Comparison of ENCODE assay signal across 1 cellular context in the genomic region with DNA sequence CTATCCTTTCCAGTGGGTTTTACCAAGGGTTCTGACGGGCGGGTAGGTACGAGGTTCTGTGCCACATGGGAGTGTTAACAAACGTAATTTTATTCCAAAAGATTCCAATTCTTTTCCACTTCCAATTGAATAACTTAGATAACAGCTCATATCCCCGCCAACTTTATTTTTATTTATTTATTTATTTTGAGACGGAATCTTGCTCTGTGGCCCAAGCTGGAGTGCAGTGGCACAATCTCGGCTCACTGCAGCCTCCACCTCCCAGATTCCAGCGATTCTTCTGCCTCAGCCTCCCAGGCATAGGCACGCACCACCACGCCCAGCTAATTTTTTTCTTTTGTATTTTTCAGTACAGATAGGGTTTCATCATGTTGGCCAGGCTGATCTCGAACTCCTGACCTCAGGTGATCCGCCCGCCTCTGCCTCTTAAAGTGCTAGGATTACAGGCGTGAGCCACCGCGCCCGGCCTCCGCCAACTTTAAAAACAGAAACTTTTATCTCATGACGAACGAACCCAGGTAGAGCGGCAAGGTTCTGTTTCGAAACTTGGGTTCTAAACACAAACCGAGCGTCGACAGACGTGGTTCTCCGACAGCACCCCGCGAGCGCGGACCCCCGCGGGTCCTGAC.
A peak's percentile ranks its signal among the peaks of the same experiment; 100 is the strongest.
TF ChIP-seq lines count a peak whose summit lies in the region.

No MANE protein-coding gene starts in this region.

TF ChIP-seq in HEK293, 187 proteins besides CTCF, POLR2A, EP300 and RAD21 (continued from another document):
- TF ChIP-seq, protein P1, sequence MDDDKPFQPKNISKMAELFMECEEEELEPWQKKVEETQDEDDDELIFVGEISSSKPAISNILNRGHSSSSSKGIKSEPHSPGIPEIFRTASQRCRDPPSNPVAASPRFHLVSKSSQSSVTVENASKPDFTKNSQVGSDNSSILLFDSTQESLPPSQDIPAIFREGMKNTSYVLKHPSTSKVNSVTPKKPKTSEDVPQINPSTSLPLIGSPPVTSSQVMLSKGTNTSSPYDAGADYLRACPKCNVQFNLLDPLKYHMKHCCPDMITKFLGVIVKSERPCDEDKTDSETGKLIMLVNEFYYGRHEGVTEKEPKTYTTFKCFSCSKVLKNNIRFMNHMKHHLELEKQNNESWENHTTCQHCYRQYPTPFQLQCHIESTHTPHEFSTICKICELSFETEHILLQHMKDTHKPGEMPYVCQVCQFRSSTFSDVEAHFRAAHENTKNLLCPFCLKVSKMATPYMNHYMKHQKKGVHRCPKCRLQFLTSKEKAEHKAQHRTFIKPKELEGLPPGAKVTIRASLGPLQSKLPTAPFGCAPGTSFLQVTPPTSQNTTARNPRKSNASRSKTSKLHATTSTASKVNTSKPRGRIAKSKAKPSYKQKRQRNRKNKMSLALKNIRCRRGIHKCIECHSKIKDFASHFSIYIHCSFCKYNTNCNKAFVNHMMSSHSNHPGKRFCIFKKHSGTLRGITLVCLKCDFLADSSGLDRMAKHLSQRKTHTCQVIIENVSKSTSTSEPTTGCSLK (tag by site-specific recombination; IDR thresholded peaks at IDR 0.05), result no peak
- peak; percentile 21; the same call in 1 of the 2 replicates for TF ChIP-seq KLF8 (tag by site-specific recombination; IDR thresholded peaks at IDR 0.05)
- no peak for TF ChIP-seq ZNF629 (tag by site-specific recombination; IDR thresholded peaks at IDR 0.05)
- TF ChIP-seq, protein P2, sequence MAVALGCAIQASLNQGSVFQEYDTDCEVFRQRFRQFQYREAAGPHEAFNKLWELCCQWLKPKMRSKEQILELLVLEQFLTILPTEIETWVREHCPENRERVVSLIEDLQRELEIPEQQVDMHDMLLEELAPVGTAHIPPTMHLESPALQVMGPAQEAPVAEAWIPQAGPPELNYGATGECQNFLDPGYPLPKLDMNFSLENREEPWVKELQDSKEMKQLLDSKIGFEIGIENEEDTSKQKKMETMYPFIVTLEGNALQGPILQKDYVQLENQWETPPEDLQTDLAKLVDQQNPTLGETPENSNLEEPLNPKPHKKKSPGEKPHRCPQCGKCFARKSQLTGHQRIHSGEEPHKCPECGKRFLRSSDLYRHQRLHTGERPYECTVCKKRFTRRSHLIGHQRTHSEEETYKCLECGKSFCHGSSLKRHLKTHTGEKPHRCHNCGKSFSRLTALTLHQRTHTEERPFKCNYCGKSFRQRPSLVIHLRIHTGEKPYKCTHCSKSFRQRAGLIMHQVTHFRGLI (tag by site-specific recombination; IDR thresholded peaks at IDR 0.05), result no peak
- no peak for TF ChIP-seq BCL11A (tag by site-specific recombination; IDR thresholded peaks at IDR 0.05; ENCODE audit: low read depth)
- 0 out of 2 replicates have a peak, but pooled peaks have one; percentile 44 for TF ChIP-seq ZNF391 (tag by site-specific recombination; IDR thresholded peaks at IDR 0.05; ENCODE audit: borderline replicate concordance, low read depth)
- TF ChIP-seq, protein P3, sequence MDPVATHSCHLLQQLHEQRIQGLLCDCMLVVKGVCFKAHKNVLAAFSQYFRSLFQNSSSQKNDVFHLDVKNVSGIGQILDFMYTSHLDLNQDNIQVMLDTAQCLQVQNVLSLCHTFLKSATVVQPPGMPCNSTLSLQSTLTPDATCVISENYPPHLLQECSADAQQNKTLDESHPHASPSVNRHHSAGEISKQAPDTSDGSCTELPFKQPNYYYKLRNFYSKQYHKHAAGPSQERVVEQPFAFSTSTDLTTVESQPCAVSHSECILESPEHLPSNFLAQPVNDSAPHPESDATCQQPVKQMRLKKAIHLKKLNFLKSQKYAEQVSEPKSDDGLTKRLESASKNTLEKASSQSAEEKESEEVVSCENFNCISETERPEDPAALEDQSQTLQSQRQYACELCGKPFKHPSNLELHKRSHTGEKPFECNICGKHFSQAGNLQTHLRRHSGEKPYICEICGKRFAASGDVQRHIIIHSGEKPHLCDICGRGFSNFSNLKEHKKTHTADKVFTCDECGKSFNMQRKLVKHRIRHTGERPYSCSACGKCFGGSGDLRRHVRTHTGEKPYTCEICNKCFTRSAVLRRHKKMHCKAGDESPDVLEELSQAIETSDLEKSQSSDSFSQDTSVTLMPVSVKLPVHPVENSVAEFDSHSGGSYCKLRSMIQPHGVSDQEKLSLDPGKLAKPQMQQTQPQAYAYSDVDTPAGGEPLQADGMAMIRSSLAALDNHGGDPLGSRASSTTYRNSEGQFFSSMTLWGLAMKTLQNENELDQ (tag by site-specific recombination; IDR thresholded peaks at IDR 0.05; ENCODE audit: low read depth), result no peak
- no peak for TF ChIP-seq ZNF624 (tag by site-specific recombination; IDR thresholded peaks at IDR 0.05)
- TF ChIP-seq, protein P4, sequence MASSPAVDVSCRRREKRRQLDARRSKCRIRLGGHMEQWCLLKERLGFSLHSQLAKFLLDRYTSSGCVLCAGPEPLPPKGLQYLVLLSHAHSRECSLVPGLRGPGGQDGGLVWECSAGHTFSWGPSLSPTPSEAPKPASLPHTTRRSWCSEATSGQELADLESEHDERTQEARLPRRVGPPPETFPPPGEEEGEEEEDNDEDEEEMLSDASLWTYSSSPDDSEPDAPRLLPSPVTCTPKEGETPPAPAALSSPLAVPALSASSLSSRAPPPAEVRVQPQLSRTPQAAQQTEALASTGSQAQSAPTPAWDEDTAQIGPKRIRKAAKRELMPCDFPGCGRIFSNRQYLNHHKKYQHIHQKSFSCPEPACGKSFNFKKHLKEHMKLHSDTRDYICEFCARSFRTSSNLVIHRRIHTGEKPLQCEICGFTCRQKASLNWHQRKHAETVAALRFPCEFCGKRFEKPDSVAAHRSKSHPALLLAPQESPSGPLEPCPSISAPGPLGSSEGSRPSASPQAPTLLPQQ (tag by site-specific recombination; IDR thresholded peaks at IDR 0.05), result peak; percentile 13; the same call in 1 of the 2 replicates
- TF ChIP-seq ZNF623 (tag by site-specific recombination; IDR thresholded peaks at IDR 0.05), result no peak
- TF ChIP-seq ZNF510 (tag by site-specific recombination; IDR thresholded peaks at IDR 0.05; ENCODE audit: insufficient replicate concordance), result no peak
- TF ChIP-seq ZNF658 (tag by site-specific recombination; IDR thresholded peaks at IDR 0.05), result no peak
- TF ChIP-seq ZNF654 (tag by site-specific recombination; IDR thresholded peaks at IDR 0.05; ENCODE audit: low read depth), result no peak
- peak; percentile 58; the same call in 1 of the 2 replicates for TF ChIP-seq KLF9 (tag by site-specific recombination; IDR thresholded peaks at IDR 0.05; ENCODE audit: low read depth)
- TF ChIP-seq REPIN1 (tag by site-specific recombination; IDR thresholded peaks at IDR 0.05; ENCODE audit: low read depth), result no peak
- TF ChIP-seq ZNF600 (tag by site-specific recombination; IDR thresholded peaks at IDR 0.05), result no peak
- TF ChIP-seq ZNF621 (tag by site-specific recombination; IDR thresholded peaks at IDR 0.05), result no peak
- no peak for TF ChIP-seq ZNF175 (tag by site-specific recombination; IDR thresholded peaks at IDR 0.05)
- 0 out of 2 replicates have a peak, but pooled peaks have one; percentile 17 for TF ChIP-seq ZXDB (tag by site-specific recombination; IDR thresholded peaks at IDR 0.05)
- no peak for TF ChIP-seq SP2 (tag by site-specific recombination; IDR thresholded peaks at IDR 0.05)
- no peak for TF ChIP-seq ZFP37 (tag by site-specific recombination; IDR thresholded peaks at IDR 0.05)
- TF ChIP-seq GLIS1 (tag by site-specific recombination; IDR thresholded peaks at IDR 0.05), result no peak
- TF ChIP-seq ZBTB21 (tag by site-specific recombination; IDR thresholded peaks at IDR 0.05), result no peak
- TF ChIP-seq SALL2 (tag by site-specific recombination; IDR thresholded peaks at IDR 0.05; ENCODE audit: borderline replicate concordance), result no peak
- no peak for TF ChIP-seq ZNF433 (tag by site-specific recombination; IDR thresholded peaks at IDR 0.05; ENCODE audit: low read depth)
- no peak for TF ChIP-seq ZNF239 (tag by site-specific recombination; IDR thresholded peaks at IDR 0.05)
- TF ChIP-seq, protein P5, sequence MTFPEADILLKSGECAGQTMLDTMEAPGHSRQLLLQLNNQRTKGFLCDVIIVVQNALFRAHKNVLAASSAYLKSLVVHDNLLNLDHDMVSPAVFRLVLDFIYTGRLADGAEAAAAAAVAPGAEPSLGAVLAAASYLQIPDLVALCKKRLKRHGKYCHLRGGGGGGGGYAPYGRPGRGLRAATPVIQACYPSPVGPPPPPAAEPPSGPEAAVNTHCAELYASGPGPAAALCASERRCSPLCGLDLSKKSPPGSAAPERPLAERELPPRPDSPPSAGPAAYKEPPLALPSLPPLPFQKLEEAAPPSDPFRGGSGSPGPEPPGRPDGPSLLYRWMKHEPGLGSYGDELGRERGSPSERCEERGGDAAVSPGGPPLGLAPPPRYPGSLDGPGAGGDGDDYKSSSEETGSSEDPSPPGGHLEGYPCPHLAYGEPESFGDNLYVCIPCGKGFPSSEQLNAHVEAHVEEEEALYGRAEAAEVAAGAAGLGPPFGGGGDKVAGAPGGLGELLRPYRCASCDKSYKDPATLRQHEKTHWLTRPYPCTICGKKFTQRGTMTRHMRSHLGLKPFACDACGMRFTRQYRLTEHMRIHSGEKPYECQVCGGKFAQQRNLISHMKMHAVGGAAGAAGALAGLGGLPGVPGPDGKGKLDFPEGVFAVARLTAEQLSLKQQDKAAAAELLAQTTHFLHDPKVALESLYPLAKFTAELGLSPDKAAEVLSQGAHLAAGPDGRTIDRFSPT (tag by site-specific recombination; IDR thresholded peaks at IDR 0.05), result no peak
- peak; percentile 44; the same call in 1 of the 2 replicates for TF ChIP-seq ZNF2 (tag by site-specific recombination; IDR thresholded peaks at IDR 0.05)
- TF ChIP-seq ZNF558 (tag by site-specific recombination; IDR thresholded peaks at IDR 0.05), result no peak
- TF ChIP-seq ZNF426 (tag by site-specific recombination; IDR thresholded peaks at IDR 0.05), result no peak
- TF ChIP-seq GLIS2 (tag by site-specific recombination; IDR thresholded peaks at IDR 0.05), result no peak
